33 cellular contexts compared by ENCODE assay signal in genomic region chr18:79591040-79591308, GRCh38.
"Had no signal": no experiment of that assay in that cellular context is flagged by ENCODE, and none has a peak within 500 bp of the region (broad histone marks: within the 10 kb centered on the region; RNA-seq: fewer than 3 reads in every experiment).

No MANE protein-coding gene starts in this region.

- H3K36me3 ChIP-seq: ascending aorta, cardiac muscle cell, Peyer's patch, WERI-Rb-1 had no signal

- H3K36me3 Mint-ChIP-seq: activated naive CD4-positive, alpha-beta T cell treated with anti-CD3 and anti-CD28 coated beads, Interleukin-2, amount 50 U/mL, for 24 hours had no signal

- H3K9me3 ChIP-seq: Peyer's patch had no signal

- H3K4me2 ChIP-seq: KMS-11 had no signal

- H3K9me3 Mint-ChIP-seq: activated CD4-positive, alpha-beta memory T cell treated with anti-CD3 and anti-CD28 coated beads, Interleukin-2, amount 10 ng/mL, durations not matched to agents 7 days and 5 days; activated T-cell treated with anti-CD3 and anti-CD28 coated beads, Interleukin-2, amount 50 U/mL, for 24 hours; central memory CD8-positive, alpha-beta T cell had no signal

- H3K4me3 ChIP-seq: ascending aorta, cardiac muscle cell, Peyer's patch had no signal

- H3K27me3 ChIP-seq: ascending aorta, cardiac muscle cell, Peyer's patch had no signal

- DNase-seq: activated CD4-positive, alpha-beta memory T cell treated with anti-CD3 and anti-CD28 coated beads, Interleukin-2, amount 10 ng/mL, durations not matched to agents 7 days and 5 days; activated CD4-positive, alpha-beta T cell treated with anti-CD3 and anti-CD28 coated beads for 1 hour; activated CD4-positive, alpha-beta T cell treated with anti-CD3 and anti-CD28 coated beads for 48 hours; activated CD4-positive, CD25-positive, alpha-beta regulatory T cell; activated CD8-positive, alpha-beta memory T cell treated with anti-CD3 and anti-CD28 coated beads for 24 hours; activated gamma-delta T cell; activated naive CD4-positive, alpha-beta T cell treated with Interleukin-2 at 50 U/mL for 16 hours; activated naive CD8-positive, alpha-beta T cell treated with anti-CD3 and anti-CD28 coated beads, Interleukin-2, amount 10 ng/mL, durations not matched to agents 7 days and 5 days; activated T-cell treated with anti-CD3 and anti-CD28 coated beads, Interleukin-2, amount 50 U/mL, for 24 hours; MM.1S; MV-4-11; NCI-H1092; NCI-H1436 treated with DMSO at 0.1 percent for 48 hours; NCI-H1694 treated with DMSO at 0.1 percent for 48 hours; NCI-H2029; NCI-H345; NCI-H526; NCI-H748 treated with DMSO at 0.1 percent for 48 hours; NK-92 treated with Interleukin-12 subunit alpha and Interleukin-12 subunit beta, amount 100 ng/mL, for 24 hours; PC-3; Peyer's patch; RPMI8226; SIG-M5; T-helper 1 cell; T-helper 2 cell; T-helper 9 cell; WERI-Rb-1 had no signal

- H3K27me3 Mint-ChIP-seq: activated naive CD4-positive, alpha-beta T cell treated with anti-CD3 and anti-CD28 coated beads, Interleukin-2, amount 50 U/mL, for 24 hours had no signal

- H3K27ac ChIP-seq: cardiac muscle cell, KMS-11, Peyer's patch, WERI-Rb-1 had no signal

- H3K27ac Mint-ChIP-seq: activated CD4-positive, alpha-beta memory T cell treated with anti-CD3 and anti-CD28 coated beads, Interleukin-2, amount 10 ng/mL, durations not matched to agents 7 days and 5 days; activated naive CD4-positive, alpha-beta T cell treated with anti-CD3 and anti-CD28 coated beads, Interleukin-2, amount 50 U/mL, for 24 hours; activated naive CD8-positive, alpha-beta T cell treated with anti-CD3 and anti-CD28 coated beads, Interleukin-2, amount 10 ng/mL, durations not matched to agents 7 days and 5 days; activated T-cell treated with anti-CD3 and anti-CD28 coated beads, Interleukin-2, amount 50 U/mL, for 24 hours; activated T-helper 2 cell treated with anti-CD3 and anti-CD28 coated beads, Interferon-gamma antibody, Interleukin-2, Interleukin-4, amounts not matched to agents 10 μg/mL and 5 μg/mL and 100 μg/mL, durations not matched to agents 14 hours and 24 hours and 36 hours had no signal

- H3K9ac ChIP-seq: KMS-11 had no signal

- H3K4me3 Mint-ChIP-seq: activated CD4-positive, alpha-beta memory T cell treated with anti-CD3 and anti-CD28 coated beads, Interleukin-2, amount 10 ng/mL, durations not matched to agents 7 days and 5 days; activated naive CD4-positive, alpha-beta T cell treated with anti-CD3 and anti-CD28 coated beads, Interleukin-2, amount 50 U/mL, for 24 hours; activated naive CD8-positive, alpha-beta T cell treated with anti-CD3 and anti-CD28 coated beads, Interleukin-2, amount 10 ng/mL, durations not matched to agents 7 days and 5 days; activated T-cell treated with anti-CD3 and anti-CD28 coated beads, Interleukin-2, amount 50 U/mL, for 24 hours; central memory CD8-positive, alpha-beta T cell had no signal

- H3K4me1 Mint-ChIP-seq: activated CD4-positive, alpha-beta memory T cell treated with anti-CD3 and anti-CD28 coated beads, Interleukin-2, amount 10 ng/mL, durations not matched to agents 7 days and 5 days; activated naive CD4-positive, alpha-beta T cell treated with anti-CD3 and anti-CD28 coated beads, Interleukin-2, amount 50 U/mL, for 24 hours; central memory CD8-positive, alpha-beta T cell had no signal
